Comparison of ENCODE assay signal across 14 cellular contexts in genomic region chr10:88150338-88150737, GRCh38.
DNase-seq lines count a peak whose midpoint lies in the region; ATAC-seq and TF ChIP-seq lines count a peak whose summit lies in the region.
"Had no signal": no experiment of that assay in that cellular context is flagged by ENCODE, and none has a peak within 500 bp of the region (broad histone marks: within the 10 kb centered on the region; RNA-seq: fewer than 3 reads in every experiment).

No MANE protein-coding gene starts in this region.

- no peak for TF ChIP-seq EP300 in transverse colon (IDR thresholded peaks at IDR 0.05; ENCODE audit: low read depth)

- no TSS peak for BruUV-seq in Caco-2 (replicated peaks; lab: Mats Ljungman, UMichigan)

- H3K27ac Mint-ChIP-seq in Caco-2 (ENCODE audit: unreplicated experiment) = no peak overlapping the region
- H3K27ac Mint-ChIP-seq: activated T-helper 1 cell treated with anti-CD3 and anti-CD28 coated beads, Interleukin-12 subunit alpha, Interleukin-12 subunit beta, Interleukin-2, Interleukin-4 antibody, amounts not matched to agents 30 ng/mL and 10 ng/mL and 1 ng/mL, durations not matched to agents 14 hours and 24 hours and 36 hours; T-helper 1 cell treated with Interleukin-12 subunit alpha and Interleukin-12 subunit beta and Interleukin-4 antibody, amounts not matched to agents 30 μg/mL and 1 μg/mL, for 36 hours had no signal

- CTCF ChIA-PET in Caco-2 (lab: Charles Lee) = no interaction called here

- no peaks in the 10 kb centered on the region for H3K27me3 Mint-ChIP-seq in Caco-2 (ENCODE audit: insufficient read depth, unreplicated experiment)

- H3K4me3 ChIP-seq in ACC112 (ENCODE audit: low read depth, low read length) (no peak overlapping the region), transverse colon (no peak overlapping the region), Caco-2 (ENCODE audit: low read depth, low read length) (no peak overlapping the region)
- H3K4me3 ChIP-seq: pancreas had no signal

- H3K79me2 ChIP-seq in ACC112 (ENCODE audit: control insufficient read depth, insufficient read depth, low read length, unreplicated experiment) = no peaks in the 10 kb centered on the region

- H3K36me3 Mint-ChIP-seq in Caco-2 (ENCODE audit: insufficient read depth, unreplicated experiment) = no peaks in the 10 kb centered on the region

- no peaks in the 10 kb centered on the region for H3K27me3 ChIP-seq in ACC112 (ENCODE audit: insufficient read depth, low read length)
- H3K27me3 ChIP-seq in transverse colon = no peaks in the 10 kb centered on the region
- no peaks in the 10 kb centered on the region for H3K27me3 ChIP-seq in Caco-2 (replicated peaks; ENCODE audit: control insufficient read depth, insufficient read depth, low read length)
- H3K27me3 ChIP-seq: pancreas had no signal

- TF ChIP-seq POLR2A in transverse colon (IDR thresholded peaks at IDR 0.05) = no peak

- no peak overlapping the region for H3K4me3 Mint-ChIP-seq in Caco-2 (ENCODE audit: unreplicated experiment)
- H3K4me3 Mint-ChIP-seq: activated T-helper 1 cell treated with anti-CD3 and anti-CD28 coated beads, Interleukin-12 subunit alpha, Interleukin-12 subunit beta, Interleukin-2, Interleukin-4 antibody, amounts not matched to agents 30 ng/mL and 10 ng/mL and 1 ng/mL, durations not matched to agents 14 hours and 24 hours and 36 hours; T-helper 1 cell treated with Interleukin-12 subunit alpha and Interleukin-12 subunit beta and Interleukin-4 antibody, amounts not matched to agents 30 μg/mL and 1 μg/mL, for 36 hours had no signal

- H3K4me1 Mint-ChIP-seq in Caco-2 (ENCODE audit: low read depth, unreplicated experiment) = no peaks in the 10 kb centered on the region

- DNase-seq in HS-5 (ENCODE audit: low read depth) = peak; percentile 77
- peak; percentile 21 for DNase-seq in astrocyte of the hippocampus (ENCODE audit: low read depth, low spot score)
- peak; percentile 82 for DNase-seq in iris pigment epithelial cell (ENCODE audit: low read depth)
- DNase-seq in NCI-H526 (lab: John Stamatoyannopoulos, UW) = no peak
- DNase-seq in transverse colon = no peak
- DNase-seq in Caco-2 = no peak
- DNase-seq: activated CD4-positive, alpha-beta T cell treated with anti-CD3 and anti-CD28 coated beads for 48 hours; DND-41; pancreas; stimulated activated CD4-positive, alpha-beta T cell treated with anti-CD3 and anti-CD28 coated beads, Interleukin-15, amount 100 ng/mL, for 24 hours had no signal

- H3K9me3 ChIP-seq in transverse colon = no peaks in the 10 kb centered on the region
- no peaks in the 10 kb centered on the region for H3K9me3 ChIP-seq in Caco-2
- H3K9me3 ChIP-seq: pancreas had no signal

- in situ Hi-C loops in transverse colon (cut with MboI; ENCODE audit: low pct_ligation_motif_present in 1 of 4, low pct_unique_long_range_greater_than_20kb in 1 of 4, low sequenced_read_pairs in 3 of 4) = no loop called here

- no peaks in the 10 kb centered on the region for H3K9me3 Mint-ChIP-seq in Caco-2 (ENCODE audit: unreplicated experiment)

- intact Hi-C loops in transverse colon (cut with DNase I; ENCODE audit: low total_unique reads) (no loop called here), Caco-2 (cut with micrococcal nuclease; ENCODE audit: unreplicated experiment) (no loop called here)

- 85 to 86% methylated on average over 3 of the region's 3 CpGs for WGBS in transverse colon (ENCODE audit: low coverage in 1 of 2), 2 donors

- ATAC-seq in HG03175 (IDR thresholded peaks at IDR 0.05; ENCODE audit: unreplicated experiment) = no peak
- ATAC-seq: pancreas had no signal

- no peak for TF ChIP-seq CTCF in transverse colon (IDR thresholded peaks at IDR 0.05)
- no peak for TF ChIP-seq CTCF in Caco-2 (IDR thresholded peaks at IDR 0.05; ENCODE audit: insufficient read depth in 1 of 2, low read depth in 1 of 2, low read length in 1 of 2, severe bottlenecking in 1 of 2, unreplicated experiment in 1 of 2)

- POLR2A ChIA-PET in Caco-2 (lab: Charles Lee) = no interaction called here

- H3K27ac ChIP-seq in ACC112 (ENCODE audit: low read depth, low read length) (peak overlapping the region; percentile 82), transverse colon (no peak overlapping the region)
- H3K27ac ChIP-seq: pancreas had no signal

- H2AFZ ChIP-seq in ACC112 (ENCODE audit: low read length, unreplicated experiment) = peak overlapping the region; percentile 68

- peaks cover 45% of the 10 kb centered on the region for H3K4me1 ChIP-seq in ACC112 (ENCODE audit: control insufficient read depth, insufficient read depth, low read length, unreplicated experiment)
- no peaks in the 10 kb centered on the region for H3K4me1 ChIP-seq in transverse colon
- H3K4me1 ChIP-seq in Caco-2 = no peaks in the 10 kb centered on the region

- H3K36me3 ChIP-seq in ACC112 (ENCODE audit: insufficient read depth, low read length) (0 out of 2 replicates have a peak, but pooled peaks cover 3% of the 10 kb centered on the region), transverse colon (no peaks in the 10 kb centered on the region), Caco-2 (ENCODE audit: control insufficient read depth, insufficient read depth, low read length) (no peaks in the 10 kb centered on the region)
- H3K36me3 ChIP-seq: pancreas had no signal

Comparison
In these comparisons a context has a peak if more than half of its experiments do, and no peak if none do; other contexts are left out.
1. DNase-seq: peak in HS-5 (single experiment), astrocyte of the hippocampus (single experiment) and iris pigment epithelial cell (single experiment); none in NCI-H526 (0 of 2), transverse colon (single experiment) and Caco-2 (0 of 2).